8 cellular contexts compared by ENCODE assay signal in genomic region chr3:193240436-193240849, GRCh38. TPM values are rescaled to one million over a fixed set of nuclear protein-coding genes. Genes with fewer than 3 reads are reported as not detected.
A peak's percentile ranks its signal among the peaks of the same experiment; 100 is the strongest.
DNase-seq lines count a peak whose midpoint lies in the region; ATAC-seq and TF ChIP-seq lines count a peak whose summit lies in the region.

No MANE protein-coding gene starts in this region.

- H3K4me1 ChIP-seq in RWPE2 (ENCODE audit: insufficient read depth, poor library complexity, severe bottlenecking) = no peaks in the 10 kb centered on the region

- DNase-seq in RWPE2 (ENCODE audit: low spot score) (no peak), fibroblast of mammary gland (ENCODE audit: low read depth) (no peak), osteocyte (ENCODE audit: extremely low spot score, unreplicated experiment) (no peak), AG08395 (ENCODE audit: low spot score) (no peak), MV-4-11 (lab: John Stamatoyannopoulos, UW) (no peak)

- H3K36me3 Mint-ChIP-seq in osteocyte (ENCODE audit: unreplicated experiment) = no peaks in the 10 kb centered on the region

- H3K4me1 Mint-ChIP-seq in osteocyte (ENCODE audit: unreplicated experiment) = peaks cover 5% of the 10 kb centered on the region

- peaks cover 15% of the 10 kb centered on the region for H3K27me3 Mint-ChIP-seq in osteocyte (ENCODE audit: unreplicated experiment)

- no peaks in the 10 kb centered on the region for H3K9me3 Mint-ChIP-seq in osteocyte (ENCODE audit: unreplicated experiment)

- no peak overlapping the region for H3K27ac ChIP-seq in RWPE2 (ENCODE audit: poor library complexity, severe bottlenecking)

- H3K27ac Mint-ChIP-seq in osteocyte (ENCODE audit: unreplicated experiment) = no peak overlapping the region

- H3K36me3 ChIP-seq in RWPE2 (ENCODE audit: low read depth) = no peaks in the 10 kb centered on the region

- no peaks in the 10 kb centered on the region for H3K9me3 ChIP-seq in RWPE2 (ENCODE audit: severe bottlenecking)

- ATAC-seq in RWPE2 (ENCODE audit: low read depth) (no peak), HG03457 (IDR thresholded peaks at IDR 0.05; ENCODE audit: unreplicated experiment) (no peak), HG02571 (IDR thresholded peaks at IDR 0.05; ENCODE audit: unreplicated experiment) (no peak)

- H3K4me3 ChIP-seq in GM08714 (ENCODE audit: low read length) (peak overlapping the region; percentile 55; the same call in 1 of the 2 replicates), RWPE2 (ENCODE audit: severe bottlenecking) (peak overlapping the region; percentile 33), fibroblast of mammary gland (ENCODE audit: control insufficient read depth, low read depth, low read length) (peak overlapping the region; percentile 44)

- TF ChIP-seq CTCF in RWPE2 (IDR thresholded peaks at IDR 0.05; ENCODE audit: poor library complexity, severe bottlenecking) = no peak
- TF ChIP-seq CTCF in fibroblast of mammary gland (conservative IDR thresholded peaks at IDR 0.05; ENCODE audit: control insufficient read depth, insufficient read depth, low read depth, low read length) = no peak
- no peak for TF ChIP-seq CTCF in osteocyte (IDR thresholded peaks at IDR 0.05)

- peak overlapping the region; percentile 70 for H3K4me3 Mint-ChIP-seq in osteocyte (ENCODE audit: unreplicated experiment)

- H3K27me3 ChIP-seq in RWPE2 (ENCODE audit: insufficient read depth, poor library complexity, severe bottlenecking) = peaks cover 5% of the 10 kb centered on the region

RNA-seq across cellular contexts. Expression of gene PLAAT1, which starts 0.6 kb away (rescaled TPM):
- total RNA-seq in osteocyte = not detected in 2 replicates
